23 cellular contexts compared by ENCODE assay signal in genomic region chr1:48596036-48596435, GRCh38.
A peak's percentile ranks its signal among the peaks of the same experiment; 100 is the strongest.
DNase-seq lines count a peak whose midpoint lies in the region; ATAC-seq and TF ChIP-seq lines count a peak whose summit lies in the region.
"Had no signal": no experiment of that assay in that cellular context is flagged by ENCODE, and none has a peak within 500 bp of the region (broad histone marks: within the 10 kb centered on the region; RNA-seq: fewer than 3 reads in every experiment).

No MANE protein-coding gene starts in this region.

- no peaks in the 10 kb centered on the region for H3K79me1 ChIP-seq in H9 (ENCODE audit: insufficient read depth, low read depth, low read length, poor library complexity, severe bottlenecking)

- peak overlapping the region; percentile 40; the same call in 1 of the 2 replicates for H3K14ac ChIP-seq in H9 (ENCODE audit: insufficient read depth, low read length)

- H3K9ac ChIP-seq in H9 (ENCODE audit: extremely low read depth, insufficient read length, low read length): no peak overlapping the region

- peaks cover 10% of the 10 kb centered on the region; the same call in 1 of the 2 replicates for H3K4me1 ChIP-seq in H9 (ENCODE audit: insufficient read depth, low read length)
- no peaks in the 10 kb centered on the region for H3K4me1 ChIP-seq in stomach
- H3K4me1 ChIP-seq: pancreas had no signal

- no peak overlapping the region for H2BK20ac ChIP-seq in H9 (ENCODE audit: low read depth, low read length, poor library complexity, severe bottlenecking)

- TF ChIP-seq EP300 in stomach (IDR thresholded peaks at IDR 0.05): no peak

- H3K27me3 ChIP-seq in H9 (ENCODE audit: insufficient read depth, low read length) (no peaks in the 10 kb centered on the region), stomach (no peaks in the 10 kb centered on the region)
- H3K27me3 ChIP-seq: pancreas, tibial nerve had no signal

- no peak overlapping the region for H3K4me3 ChIP-seq in stomach
- H3K4me3 ChIP-seq: coronary artery, pancreas, tibial nerve had no signal

- H3K27ac ChIP-seq in H9 (ENCODE audit: insufficient read length, low read depth, low read length) (no peak overlapping the region), stomach (no peak overlapping the region)
- H3K27ac ChIP-seq: coronary artery, pancreas, tibial nerve had no signal

- no peak overlapping the region for H3K23ac ChIP-seq in H9 (ENCODE audit: insufficient read length, low read depth, low read length)

- H3K18ac ChIP-seq in H9 (ENCODE audit: insufficient read length, low read depth, low read length): no peak overlapping the region

- H2BK120ac ChIP-seq in H9 (ENCODE audit: low read depth, low read length, poor library complexity, severe bottlenecking): peak overlapping the region; percentile 69

- H2BK5ac ChIP-seq in H9 (ENCODE audit: insufficient read length, low read length): no peak overlapping the region

- H3K4me3 Mint-ChIP-seq in H9: no peak overlapping the region
- no peak overlapping the region for H3K4me3 Mint-ChIP-seq in type B pancreatic cell
- H3K4me3 Mint-ChIP-seq: activated CD4-positive, alpha-beta T cell treated with anti-CD3 and anti-CD28 coated beads, Interleukin-2, amount 10 ng/mL, durations not matched to agents 7 days and 5 days; B cell; memory B cell; naive thymus-derived CD4-positive, alpha-beta T cell; T-cell had no signal

- H2BK12ac ChIP-seq in H9 (ENCODE audit: insufficient read length, low read depth, low read length): no peak overlapping the region

- no peaks in the 10 kb centered on the region for H3K36me3 ChIP-seq in stomach
- H3K36me3 ChIP-seq: pancreas, tibial nerve had no signal

- TF ChIP-seq POLR2A in stomach (IDR thresholded peaks at IDR 0.05): no peak

- H3K23me2 ChIP-seq in H9 (ENCODE audit: insufficient read length, low read depth, low read length, poor library complexity, severe bottlenecking): no peaks in the 10 kb centered on the region

- peak overlapping the region in 2 of 3 experiments; percentile 79 to 86; a peak in 4 of 7 replicates for H3K27ac Mint-ChIP-seq in H9
- H3K27ac Mint-ChIP-seq in type B pancreatic cell: peak overlapping the region; percentile 51
- H3K27ac Mint-ChIP-seq: activated CD4-positive, alpha-beta T cell treated with anti-CD3 and anti-CD28 coated beads, Interleukin-2, amount 10 ng/mL, durations not matched to agents 7 days and 5 days; activated T-helper 2 cell treated with anti-CD3 and anti-CD28 coated beads, Interferon-gamma antibody, Interleukin-2, Interleukin-4, amounts not matched to agents 10 μg/mL and 5 μg/mL and 100 μg/mL, durations not matched to agents 14 hours and 24 hours and 36 hours; B cell; memory B cell; naive thymus-derived CD4-positive, alpha-beta T cell; T-cell had no signal

- ATAC-seq in HG03520 (IDR thresholded peaks at IDR 0.05; ENCODE audit: unreplicated experiment) (no peak), HG03159 (IDR thresholded peaks at IDR 0.05; ENCODE audit: unreplicated experiment) (no peak)
- ATAC-seq: naive thymus-derived CD4-positive, alpha-beta T cell; pancreas; Right ventricle myocardium inferior; T-cell had no signal

- peak overlapping the region; percentile 86 for H2AFZ ChIP-seq in H9 (ENCODE audit: low read length)

- DNase-seq in H9: peak; percentile 33
- peak; percentile 41 for DNase-seq in astrocyte of the hippocampus (ENCODE audit: low read depth, low spot score)
- peak; percentile 80 for DNase-seq in islet precursor cell
- no peak for DNase-seq in type B pancreatic cell (ENCODE audit: extremely low spot score, unreplicated experiment)
- DNase-seq in stomach: no peak
- DNase-seq: activated CD4-positive, alpha-beta T cell treated with anti-CD3 and anti-CD28 coated beads, Interleukin-2, amount 10 ng/mL, durations not matched to agents 7 days and 5 days; DMS79; IMR-90; naive thymus-derived CD4-positive, alpha-beta T cell; NCI-H1436 treated with DMSO at 0.1 percent for 48 hours; NCI-H524 treated with DMSO at 0.1 percent for 48 hours; pancreas; stimulated activated CD4-positive, alpha-beta T cell treated with anti-CD3 and anti-CD28 coated beads, Interleukin-2, amount 100 ng/mL, for 24 hours; stimulated activated naive CD4-positive, alpha-beta T cell; T-cell had no signal

- no peak overlapping the region for H4K8ac ChIP-seq in H9 (replicated peaks; ENCODE audit: insufficient read length, low read depth, low read length)

- H3K9me3 Mint-ChIP-seq in H9: no peaks in the 10 kb centered on the region
- H3K9me3 Mint-ChIP-seq in type B pancreatic cell: no peaks in the 10 kb centered on the region
- H3K9me3 Mint-ChIP-seq: activated CD4-positive, alpha-beta T cell treated with anti-CD3 and anti-CD28 coated beads, Interleukin-2, amount 10 ng/mL, durations not matched to agents 7 days and 5 days; activated T-helper 2 cell treated with anti-CD3 and anti-CD28 coated beads, Interferon-gamma antibody, Interleukin-2, Interleukin-4, amounts not matched to agents 10 μg/mL and 5 μg/mL and 100 μg/mL, durations not matched to agents 14 hours and 24 hours and 36 hours; memory B cell; naive thymus-derived CD4-positive, alpha-beta T cell; T-cell had no signal

- no peaks in the 10 kb centered on the region for H3K36me3 Mint-ChIP-seq in H9 (ENCODE audit: insufficient read depth in 1 of 3, low read depth in 3 of 3)
- H3K36me3 Mint-ChIP-seq in type B pancreatic cell: no peaks in the 10 kb centered on the region
- H3K36me3 Mint-ChIP-seq: memory B cell; naive thymus-derived CD4-positive, alpha-beta T cell; T-cell had no signal

- H3K56ac ChIP-seq in H9 (ENCODE audit: insufficient read length, low read depth, low read length): no peak overlapping the region

- H3K9me3 ChIP-seq in H9 (ENCODE audit: control insufficient read depth, low read depth, low read length) (no peaks in the 10 kb centered on the region), stomach (no peaks in the 10 kb centered on the region)
- H3K9me3 ChIP-seq: pancreas, tibial nerve had no signal

- no peak overlapping the region for H3T11ph ChIP-seq in H9 (ENCODE audit: low read length)

- H4K20me1 ChIP-seq in H9 (ENCODE audit: control insufficient read depth, insufficient read depth, insufficient read length): no peaks in the 10 kb centered on the region

- H4K91ac ChIP-seq in H9 (ENCODE audit: insufficient read length, low read depth, low read length): no peak overlapping the region

- no peaks in the 10 kb centered on the region for H3K79me2 ChIP-seq in H9 (ENCODE audit: insufficient read depth, low read length)

- H2AK5ac ChIP-seq in H9 (ENCODE audit: insufficient read length, low read length): no peak overlapping the region

- WGBS in H9 (ENCODE audit: extremely low coverage, insufficient read length, low lambda C conversion rate): no CpG with 5 or more reads among the region's 2 CpGs
- WGBS in stomach, 5 donors: 75 to 94% (median 83%) methylated on average over 2 of the region's 2 CpGs

- H3K4ac ChIP-seq in H9 (ENCODE audit: low read depth, low read length): no peak overlapping the region

- no peak overlapping the region for H3K4me2 ChIP-seq in H9 (ENCODE audit: insufficient read depth, insufficient read length, low read length)

- no peak for TF ChIP-seq CTCF in H9 (conservative IDR thresholded peaks at IDR 0.05)
- TF ChIP-seq CTCF in type B pancreatic cell (conservative IDR thresholded peaks at IDR 0.05): no peak
- TF ChIP-seq CTCF in stomach (IDR thresholded peaks at IDR 0.05): no peak

- H4K5ac ChIP-seq in H9 (ENCODE audit: insufficient read length, low read depth, low read length): no peak overlapping the region

- H3K4me1 Mint-ChIP-seq in H9 (peaks cover 17 to 23% of the 10 kb centered on the region in 2 experiments), type B pancreatic cell (ENCODE audit: unreplicated experiment) (peaks cover 4% of the 10 kb centered on the region)
- H3K4me1 Mint-ChIP-seq: activated CD4-positive, alpha-beta T cell treated with anti-CD3 and anti-CD28 coated beads, Interleukin-2, amount 10 ng/mL, durations not matched to agents 7 days and 5 days; B cell; memory B cell; naive thymus-derived CD4-positive, alpha-beta T cell; T-cell had no signal

- H3K27me3 Mint-ChIP-seq in H9 (ENCODE audit: low read depth): no peaks in the 10 kb centered on the region
- peaks cover 14% of the 10 kb centered on the region for H3K27me3 Mint-ChIP-seq in type B pancreatic cell
- H3K27me3 Mint-ChIP-seq: activated CD4-positive, alpha-beta T cell treated with anti-CD3 and anti-CD28 coated beads, Interleukin-2, amount 10 ng/mL, durations not matched to agents 7 days and 5 days had no signal

- H2BK15ac ChIP-seq in H9 (ENCODE audit: low read depth, low read length): no peak overlapping the region

- intact Hi-C loops in stomach (cut with DNase I; ENCODE audit: low total_unique reads): no loop called here

Comparison
In these comparisons a context has a peak if more than half of its experiments do, and no peak if none do; other contexts are left out.
1. DNase-seq: peak in H9 (single experiment), astrocyte of the hippocampus (single experiment) and islet precursor cell (single experiment); none in type B pancreatic cell (single experiment) and stomach (single experiment).